Comparison of ENCODE assay signal across 1 cellular context in the genomic region with DNA sequence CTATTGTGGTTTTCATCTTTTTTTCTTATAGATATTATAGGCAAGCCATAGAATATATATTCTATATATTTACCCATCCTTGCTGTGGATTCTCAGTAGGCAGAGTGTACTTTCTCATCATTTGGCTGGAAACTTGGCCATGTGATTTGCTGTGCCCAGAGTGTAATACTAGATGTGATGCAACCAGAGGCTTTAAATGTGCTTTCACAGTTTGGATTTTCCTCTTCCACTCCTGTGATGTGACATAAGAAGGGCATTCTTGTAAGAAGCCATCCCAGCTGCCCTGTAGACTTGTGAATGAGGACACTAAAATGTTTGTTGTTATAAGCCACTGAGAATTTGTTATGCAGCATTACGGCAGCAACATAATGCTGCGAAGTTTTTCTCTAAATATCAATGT.
A peak's percentile ranks its signal among the peaks of the same experiment; 100 is the strongest.
TF ChIP-seq lines count a peak whose summit lies in the region.

No MANE protein-coding gene starts in this region.

TF ChIP-seq in HepG2, 621 proteins besides CTCF, POLR2A, EP300 and RAD21:
- TF ChIP-seq, protein P1, sequence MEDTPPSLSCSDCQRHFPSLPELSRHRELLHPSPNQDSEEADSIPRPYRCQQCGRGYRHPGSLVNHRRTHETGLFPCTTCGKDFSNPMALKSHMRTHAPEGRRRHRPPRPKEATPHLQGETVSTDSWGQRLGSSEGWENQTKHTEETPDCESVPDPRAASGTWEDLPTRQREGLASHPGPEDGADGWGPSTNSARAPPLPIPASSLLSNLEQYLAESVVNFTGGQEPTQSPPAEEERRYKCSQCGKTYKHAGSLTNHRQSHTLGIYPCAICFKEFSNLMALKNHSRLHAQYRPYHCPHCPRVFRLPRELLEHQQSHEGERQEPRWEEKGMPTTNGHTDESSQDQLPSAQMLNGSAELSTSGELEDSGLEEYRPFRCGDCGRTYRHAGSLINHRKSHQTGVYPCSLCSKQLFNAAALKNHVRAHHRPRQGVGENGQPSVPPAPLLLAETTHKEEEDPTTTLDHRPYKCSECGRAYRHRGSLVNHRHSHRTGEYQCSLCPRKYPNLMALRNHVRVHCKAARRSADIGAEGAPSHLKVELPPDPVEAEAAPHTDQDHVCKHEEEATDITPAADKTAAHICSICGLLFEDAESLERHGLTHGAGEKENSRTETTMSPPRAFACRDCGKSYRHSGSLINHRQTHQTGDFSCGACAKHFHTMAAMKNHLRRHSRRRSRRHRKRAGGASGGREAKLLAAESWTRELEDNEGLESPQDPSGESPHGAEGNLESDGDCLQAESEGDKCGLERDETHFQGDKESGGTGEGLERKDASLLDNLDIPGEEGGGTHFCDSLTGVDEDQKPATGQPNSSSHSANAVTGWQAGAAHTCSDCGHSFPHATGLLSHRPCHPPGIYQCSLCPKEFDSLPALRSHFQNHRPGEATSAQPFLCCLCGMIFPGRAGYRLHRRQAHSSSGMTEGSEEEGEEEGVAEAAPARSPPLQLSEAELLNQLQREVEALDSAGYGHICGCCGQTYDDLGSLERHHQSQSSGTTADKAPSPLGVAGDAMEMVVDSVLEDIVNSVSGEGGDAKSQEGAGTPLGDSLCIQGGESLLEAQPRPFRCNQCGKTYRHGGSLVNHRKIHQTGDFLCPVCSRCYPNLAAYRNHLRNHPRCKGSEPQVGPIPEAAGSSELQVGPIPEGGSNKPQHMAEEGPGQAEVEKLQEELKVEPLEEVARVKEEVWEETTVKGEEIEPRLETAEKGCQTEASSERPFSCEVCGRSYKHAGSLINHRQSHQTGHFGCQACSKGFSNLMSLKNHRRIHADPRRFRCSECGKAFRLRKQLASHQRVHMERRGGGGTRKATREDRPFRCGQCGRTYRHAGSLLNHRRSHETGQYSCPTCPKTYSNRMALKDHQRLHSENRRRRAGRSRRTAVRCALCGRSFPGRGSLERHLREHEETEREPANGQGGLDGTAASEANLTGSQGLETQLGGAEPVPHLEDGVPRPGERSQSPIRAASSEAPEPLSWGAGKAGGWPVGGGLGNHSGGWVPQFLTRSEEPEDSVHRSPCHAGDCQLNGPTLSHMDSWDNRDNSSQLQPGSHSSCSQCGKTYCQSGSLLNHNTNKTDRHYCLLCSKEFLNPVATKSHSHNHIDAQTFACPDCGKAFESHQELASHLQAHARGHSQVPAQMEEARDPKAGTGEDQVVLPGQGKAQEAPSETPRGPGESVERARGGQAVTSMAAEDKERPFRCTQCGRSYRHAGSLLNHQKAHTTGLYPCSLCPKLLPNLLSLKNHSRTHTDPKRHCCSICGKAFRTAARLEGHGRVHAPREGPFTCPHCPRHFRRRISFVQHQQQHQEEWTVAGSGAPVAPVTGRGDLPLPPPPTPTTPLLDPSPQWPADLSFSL (CRISPR knock-in tag; IDR thresholded peaks at IDR 0.05), result no peak
- 0 out of 2 replicates have a peak, but pooled peaks have one; percentile 11 for TF ChIP-seq CEBPB (IDR thresholded peaks at IDR 0.05; ENCODE audit: borderline replicate concordance, low read depth, low read length)
TF ChIP-seq in HepG2: peak in this region for 1.
